9 cellular contexts compared by ENCODE assay signal in the genomic region with DNA sequence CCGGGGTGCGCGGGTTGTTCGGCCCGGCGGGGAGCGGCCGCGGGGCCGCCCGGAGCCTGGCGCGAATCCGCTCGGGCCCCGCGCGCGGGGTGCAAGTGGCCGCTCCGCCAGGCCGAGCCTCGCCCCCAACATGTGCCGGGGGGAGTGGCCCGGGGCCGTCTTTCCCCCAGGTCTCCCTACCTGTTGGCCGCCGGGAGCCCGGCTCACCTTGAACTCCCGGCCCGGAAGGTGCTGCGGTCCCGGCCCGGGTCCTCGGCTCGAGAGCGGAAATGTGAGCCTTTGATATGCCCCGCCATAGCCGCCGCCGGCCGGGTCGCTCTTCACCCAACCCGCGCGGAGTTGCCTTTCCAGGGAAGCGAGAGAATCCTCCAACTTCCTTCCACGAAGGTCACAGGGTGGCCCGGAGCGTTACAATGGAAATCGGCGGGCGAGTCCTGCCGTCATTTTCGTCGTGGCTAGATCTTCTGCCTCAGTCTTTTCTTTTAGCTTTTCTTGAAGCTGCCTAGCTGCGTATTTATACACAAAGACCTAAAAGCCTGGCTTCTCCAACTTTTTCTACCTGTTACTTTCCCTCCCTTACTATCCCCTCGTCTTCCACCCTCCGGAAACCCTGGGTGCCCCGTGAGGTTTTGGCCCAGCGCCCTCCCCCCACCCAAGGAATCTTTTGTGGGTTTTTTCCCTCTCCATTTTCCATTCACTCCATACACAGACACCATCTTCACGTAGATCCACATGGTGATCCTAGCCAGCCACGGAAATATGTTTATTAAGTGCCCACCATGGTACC. TPM values are rescaled to one million over a fixed set of nuclear protein-coding genes. Genes with fewer than 3 reads are reported as not detected.
DNase-seq lines count a peak whose midpoint lies in the region; ATAC-seq, FAIRE-seq and TF ChIP-seq lines count a peak whose summit lies in the region.
"Had no signal": no experiment of that assay in that cellular context is flagged by ENCODE, and none has a peak within 500 bp of the region (broad histone marks: within the 10 kb centered on the region; RNA-seq: fewer than 3 reads in every experiment).

No MANE protein-coding gene starts in this region.

- in situ Hi-C loops in Panc1 (cut with HindIII; ENCODE audit: low pct_unique_long_range_greater_than_20kb, low sequenced_read_pairs): no loop called here

- WGBS in spleen, 5 donors: 5 to 15% (median 6%) methylated on average over 23 to 63 of the region's 63 CpGs

- H3K4me3 ChIP-seq in Panc1 (ENCODE audit: low read depth in 2 of 2, low read length in 2 of 2) (peak overlapping the region; percentile 35 to 43), iPS-11a (ENCODE audit: low read depth, low read length) (peak overlapping the region; percentile 60), spleen (peak overlapping the region; percentile 46 to 77 (median 54))

- CTCF ChIA-PET in Panc1 (lab: Charles Lee): interaction anchor here (0.7 kb wide), 1 partner anchor 148 kb away, joined by 3 read pairs; no protein-coding TSS in a partner anchor

- H3K4me3 Mint-ChIP-seq in activated naive CD8-positive, alpha-beta T cell treated with anti-CD3 and anti-CD28 coated beads, Interleukin-2, amount 10 ng/mL, durations not matched to agents 7 days and 5 days: no peak overlapping the region
- no peak overlapping the region for H3K4me3 Mint-ChIP-seq in CD14-positive monocyte

- no peaks in the 10 kb centered on the region for H3K4me1 ChIP-seq in Panc1 (ENCODE audit: control insufficient read depth, insufficient read depth, low read length)
- H3K4me1 ChIP-seq in spleen: peaks cover 0 to 31% (median 18%) of the 10 kb centered on the region in 6 donors

- POLR2A ChIA-PET in Panc1 (lab: Charles Lee): no interaction called here
- POLR2A ChIA-PET in activated naive CD8-positive, alpha-beta T cell treated with anti-CD3 and anti-CD28 coated beads, Interleukin-2, amount 10 ng/mL, durations not matched to agents 7 days and 5 days (lab: Charles Lee): interaction anchor here (1.0 kb wide), 1 partner anchor 150 kb away, joined by 3 read pairs; a partner anchor contains a TSS

- TF ChIP-seq CTCF in Panc1 (IDR thresholded peaks at IDR 0.05) (no peak), spleen (IDR thresholded peaks at IDR 0.05 in 8 of 11, conservative IDR thresholded peaks at IDR 0.05 in 3 of 11) (no peak), CD14-positive monocyte (IDR thresholded peaks at IDR 0.05) (no peak)

- H3K27me3 Mint-ChIP-seq in activated naive CD8-positive, alpha-beta T cell treated with anti-CD3 and anti-CD28 coated beads, Interleukin-2, amount 10 ng/mL, durations not matched to agents 7 days and 5 days: peaks cover 10% of the 10 kb centered on the region
- peaks cover 17 to 29% (median 20%) of the 10 kb centered on the region in 3 donors for H3K27me3 Mint-ChIP-seq in CD14-positive monocyte (ENCODE audit: low read depth in 3 of 3)

- peak; percentile 32 for DNase-seq in GM12892 (ENCODE audit: insufficient read length)
- no peak for DNase-seq in Panc1 (ENCODE audit: low read depth, low spot score)
- DNase-seq in activated naive CD8-positive, alpha-beta T cell treated with anti-CD3 and anti-CD28 coated beads, Interleukin-2, amount 10 ng/mL, durations not matched to agents 7 days and 5 days: peak; percentile 69
- DNase-seq in spleen: peak; percentile 84
- no peak for DNase-seq in CD14-positive monocyte (ENCODE audit: low spot score)
- DNase-seq in midbrain (lab: John Stamatoyannopoulos, UW): no peak

- H3K9me3 ChIP-seq in Panc1 (ENCODE audit: control insufficient read depth, insufficient read depth, low read depth, low read length) (no peaks in the 10 kb centered on the region), spleen (no peaks in the 10 kb centered on the region)

- H3K27me3 ChIP-seq in Panc1 (ENCODE audit: control insufficient read depth, insufficient read depth, low read length) (0 out of 2 replicates have a peak, but pooled peaks cover 2% of the 10 kb centered on the region), spleen (replicated peaks in 1 of 7) (peaks cover 0 to 44% (median 11%) of the 10 kb centered on the region in 7 donors)

- ATAC-seq in Panc1 (peak; percentile 54), GM18858 (IDR thresholded peaks at IDR 0.05; ENCODE audit: unreplicated experiment) (no peak)
- ATAC-seq in activated naive CD8-positive, alpha-beta T cell treated with anti-CD3 and anti-CD28 coated beads, Interleukin-2, amount 10 ng/mL, durations not matched to agents 7 days and 5 days (ENCODE audit: low read depth): peak; percentile 80

- BruUV-seq in Panc1 (replicated peaks; lab: Mats Ljungman, UMichigan): no TSS peak

- TF ChIP-seq POLR2A in GM12892 (IDR thresholded peaks at IDR 0.05; ENCODE audit: low read depth, low read length): no peak
- TF ChIP-seq POLR2A in spleen (IDR thresholded peaks at IDR 0.05): no peak

- intact Hi-C loops in Panc1 (cut with micrococcal nuclease; ENCODE audit: unreplicated experiment) (no loop called here), spleen (cut with DNase I; ENCODE audit: low total_unique reads) (no loop called here), CD14-positive monocyte (cut with micrococcal nuclease) (no loop called here)

- FAIRE-seq in GM12892 (lab: Jason Lieb, UNC): no peak
- FAIRE-seq: TTC549 had no signal

- H3K36me3 ChIP-seq in Panc1 (ENCODE audit: control insufficient read depth, insufficient read depth, low read length) (no peaks in the 10 kb centered on the region; the same call in 1 of the 2 replicates), spleen (no peaks in the 10 kb centered on the region)

- no peak overlapping the region for H3K27ac Mint-ChIP-seq in activated naive CD8-positive, alpha-beta T cell treated with anti-CD3 and anti-CD28 coated beads, Interleukin-2, amount 10 ng/mL, durations not matched to agents 7 days and 5 days
- H3K27ac Mint-ChIP-seq in CD14-positive monocyte: no peak overlapping the region

- peaks cover 2% of the 10 kb centered on the region for H3K36me3 Mint-ChIP-seq in activated naive CD8-positive, alpha-beta T cell treated with anti-CD3 and anti-CD28 coated beads, Interleukin-2, amount 10 ng/mL, durations not matched to agents 7 days and 5 days
- H3K36me3 Mint-ChIP-seq in CD14-positive monocyte: no peaks in the 10 kb centered on the region

- H3K27ac ChIP-seq in Panc1 (ENCODE audit: low read length) (no peak overlapping the region), spleen (peak overlapping the region in 4 of 8 donors; percentile 17 to 40 (median 28))

- H3K4me1 Mint-ChIP-seq in activated naive CD8-positive, alpha-beta T cell treated with anti-CD3 and anti-CD28 coated beads, Interleukin-2, amount 10 ng/mL, durations not matched to agents 7 days and 5 days: peaks cover 9% of the 10 kb centered on the region
- H3K4me1 Mint-ChIP-seq in CD14-positive monocyte: peaks cover 5% of the 10 kb centered on the region

- H3K9me3 Mint-ChIP-seq in activated naive CD8-positive, alpha-beta T cell treated with anti-CD3 and anti-CD28 coated beads, Interleukin-2, amount 10 ng/mL, durations not matched to agents 7 days and 5 days: no peaks in the 10 kb centered on the region
- peaks cover 0 to 2% (median 0%) of the 10 kb centered on the region in 7 donors for H3K9me3 Mint-ChIP-seq in CD14-positive monocyte

RNA-seq across cellular contexts. Expression of a gene that starts 0.9 kb away (rescaled TPM):
- polyA plus RNA-seq in GM12892 (2012; ENCODE audit: missing spikeins): 2.2 TPM
- total RNA-seq in Panc1 (2021; ENCODE audit: unreplicated experiment) (5.2 TPM), spleen (10 to 100 TPM in 5 of 7 donors, 1 to 10 TPM in 2; 5.3 to 17.4 (median 11.9) TPM)
- polyA plus RNA-seq in Panc1 (2012; ENCODE audit: insufficient read length): 3.5 TPM
- total RNA-seq in activated naive CD8-positive, alpha-beta T cell treated with anti-CD3 and anti-CD28 coated beads, Interleukin-2, amount 10 ng/mL, durations not matched to agents 7 days and 5 days: under 1 TPM; 0.19 to 0.28 TPM
- polyA plus RNA-seq in spleen (1 to 10 TPM; 1.7 to 3.3 (median 2.4) TPM), CD14-positive monocyte (1 to 10 TPM; 1.5 to 2.9 TPM)

Comparison
In these comparisons a context has a peak if more than half of its experiments do, and no peak if none do; other contexts are left out.
1. DNase-seq: peak in GM12892 (single experiment), activated naive CD8-positive, alpha-beta T cell treated with anti-CD3 and anti-CD28 coated beads, Interleukin-2, amount 10 ng/mL, durations not matched to agents 7 days and 5 days (single experiment) and spleen (single experiment); none in Panc1 (single experiment), CD14-positive monocyte (single experiment) and midbrain (single experiment).
2. Peak in every context shown above with its lines, with median percentiles within 50 percentile points of each other: H3K4me3 ChIP-seq.